8 cellular contexts compared by ENCODE assay signal in genomic region chr20:18496042-18496441, GRCh38. TPM values are rescaled to one million over a fixed set of nuclear protein-coding genes. Genes with fewer than 3 reads are reported as not detected.
DNase-seq lines count a peak whose midpoint lies in the region; ATAC-seq and TF ChIP-seq lines count a peak whose summit lies in the region.

No MANE protein-coding gene starts in this region.

- H3K27ac Mint-ChIP-seq in HFFc6: peak overlapping the region; percentile 27; the same call in 1 of the 2 replicates
- peak overlapping the region; percentile 53 for H3K27ac Mint-ChIP-seq in activated T-helper 1 cell treated with anti-CD3 and anti-CD28 coated beads, Interleukin-12 subunit alpha, Interleukin-12 subunit beta, Interleukin-2, Interleukin-4 antibody, amounts not matched to agents 30 ng/mL and 10 ng/mL and 1 ng/mL, durations not matched to agents 14 hours and 24 hours and 36 hours

- H3K36me3 Mint-ChIP-seq in HFFc6 (ENCODE audit: low read depth): peaks cover 6% of the 10 kb centered on the region; the same call in 1 of the 2 replicates
- peaks cover 12% of the 10 kb centered on the region for H3K36me3 Mint-ChIP-seq in activated T-helper 1 cell treated with anti-CD3 and anti-CD28 coated beads, Interleukin-12 subunit alpha, Interleukin-12 subunit beta, Interleukin-2, Interleukin-4 antibody, amounts not matched to agents 30 ng/mL and 10 ng/mL and 1 ng/mL, durations not matched to agents 14 hours and 24 hours and 36 hours (ENCODE audit: low read depth)

- H3K4me1 Mint-ChIP-seq in HFFc6 (ENCODE audit: low read depth): peaks cover 15% of the 10 kb centered on the region
- peaks cover 12% of the 10 kb centered on the region for H3K4me1 Mint-ChIP-seq in activated T-helper 1 cell treated with anti-CD3 and anti-CD28 coated beads, Interleukin-12 subunit alpha, Interleukin-12 subunit beta, Interleukin-2, Interleukin-4 antibody, amounts not matched to agents 30 ng/mL and 10 ng/mL and 1 ng/mL, durations not matched to agents 14 hours and 24 hours and 36 hours (ENCODE audit: low read depth)

- H3K4me3 Mint-ChIP-seq in HFFc6: peak overlapping the region; percentile 99
- H3K4me3 Mint-ChIP-seq in activated T-helper 1 cell treated with anti-CD3 and anti-CD28 coated beads, Interleukin-12 subunit alpha, Interleukin-12 subunit beta, Interleukin-2, Interleukin-4 antibody, amounts not matched to agents 30 ng/mL and 10 ng/mL and 1 ng/mL, durations not matched to agents 14 hours and 24 hours and 36 hours: peak overlapping the region; percentile 91

- TF ChIP-seq CTCF in HFFc6 (IDR thresholded peaks at IDR 0.05): no peak

- no peaks in the 10 kb centered on the region for H3K27me3 Mint-ChIP-seq in HFFc6 (ENCODE audit: insufficient read depth)
- no peaks in the 10 kb centered on the region for H3K27me3 Mint-ChIP-seq in activated T-helper 1 cell treated with anti-CD3 and anti-CD28 coated beads, Interleukin-12 subunit alpha, Interleukin-12 subunit beta, Interleukin-2, Interleukin-4 antibody, amounts not matched to agents 30 ng/mL and 10 ng/mL and 1 ng/mL, durations not matched to agents 14 hours and 24 hours and 36 hours (ENCODE audit: insufficient read depth)

- H3K9me3 Mint-ChIP-seq in HFFc6: no peaks in the 10 kb centered on the region
- H3K9me3 Mint-ChIP-seq in activated T-helper 1 cell treated with anti-CD3 and anti-CD28 coated beads, Interleukin-12 subunit alpha, Interleukin-12 subunit beta, Interleukin-2, Interleukin-4 antibody, amounts not matched to agents 30 ng/mL and 10 ng/mL and 1 ng/mL, durations not matched to agents 14 hours and 24 hours and 36 hours: no peaks in the 10 kb centered on the region

- peak; percentile 67 for ATAC-seq in left lobe of liver
- ATAC-seq in GM21576 (IDR thresholded peaks at IDR 0.05; ENCODE audit: unreplicated experiment): no peak
- no peak for ATAC-seq in HG02610 (IDR thresholded peaks at IDR 0.05; ENCODE audit: unreplicated experiment)

- DNase-seq in A172 (ENCODE audit: low spot score): peak; percentile 5
- no peak for DNase-seq in HFFc6
- DNase-seq in activated T-helper 1 cell treated with anti-CD3 and anti-CD28 coated beads, Interleukin-12 subunit alpha, Interleukin-12 subunit beta, Interleukin-2, Interleukin-4 antibody, amounts not matched to agents 30 ng/mL and 10 ng/mL and 1 ng/mL, durations not matched to agents 14 hours and 24 hours and 36 hours (ENCODE audit: low spot score): no peak
- DNase-seq in left lobe of liver (ENCODE audit: low spot score): peak; percentile 67
- no peak for DNase-seq in stimulated activated CD4-positive, alpha-beta T cell treated with anti-CD3 and anti-CD28 coated beads, Interleukin-15, amount 100 ng/mL, for 24 hours
- no peak for DNase-seq in activated CD4-positive, CD25-positive, alpha-beta regulatory T cell (lab: John Stamatoyannopoulos, UW)

- intact Hi-C loops in activated T-helper 1 cell treated with anti-CD3 and anti-CD28 coated beads, Interleukin-12 subunit alpha, Interleukin-12 subunit beta, Interleukin-2, Interleukin-4 antibody, amounts not matched to agents 30 ng/mL and 10 ng/mL and 1 ng/mL, durations not matched to agents 14 hours and 24 hours and 36 hours (cut with micrococcal nuclease): loop anchor here (2.0 kb wide), 3 partner anchors 83 to 207 kb away; partner anchors contain the start of gene ZNF133

RNA-seq across cellular contexts. Expression of gene RBBP9, which starts 1.0 kb away (rescaled TPM):
- 47.6 and 57.2 TPM in 2 replicates for total RNA-seq in A172 (2014; rRNA removed; shearing (Covaris generic))
- total RNA-seq in HFFc6 (2021; fragmentation: NEBNext Ultra II Directional; extraction: Animal tissue kit (Norgen Biotek cat#: 25700)): 10 to 100 TPM; 11.5 to 17.5 (median 15.8) TPM
- 18.6 and 18.7 TPM in 2 replicates for total RNA-seq in activated T-helper 1 cell treated with anti-CD3 and anti-CD28 coated beads, Interleukin-12 subunit alpha, Interleukin-12 subunit beta, Interleukin-2, Interleukin-4 antibody, amounts not matched to agents 30 ng/mL and 10 ng/mL and 1 ng/mL, durations not matched to agents 14 hours and 24 hours and 36 hours
- total RNA-seq in left lobe of liver: 15.3 TPM

RNA-seq across cellular contexts. Expression of gene SEC23B, which starts 11.7 kb away (rescaled TPM):
- 97.0 and 100 TPM in 2 replicates for total RNA-seq in A172 (2014; rRNA removed; shearing (Covaris generic))
- 10 to 100 TPM; 50.8 to 63.4 (median 57.6) TPM for total RNA-seq in HFFc6 (2021; fragmentation: NEBNext Ultra II Directional; extraction: Animal tissue kit (Norgen Biotek cat#: 25700))
- 110 and 113 TPM in 2 replicates for total RNA-seq in activated T-helper 1 cell treated with anti-CD3 and anti-CD28 coated beads, Interleukin-12 subunit alpha, Interleukin-12 subunit beta, Interleukin-2, Interleukin-4 antibody, amounts not matched to agents 30 ng/mL and 10 ng/mL and 1 ng/mL, durations not matched to agents 14 hours and 24 hours and 36 hours
- 30.2 TPM for total RNA-seq in left lobe of liver

RNA-seq across cellular contexts. Expression of gene POLR3F, which starts 28.9 kb away (rescaled TPM):
- 20.3 and 27.0 TPM in 2 replicates for total RNA-seq in A172 (2014; rRNA removed; shearing (Covaris generic))
- 10 to 100 TPM; 10.7 to 12.8 (median 12.0) TPM for total RNA-seq in HFFc6 (2021; fragmentation: NEBNext Ultra II Directional; extraction: Animal tissue kit (Norgen Biotek cat#: 25700))
- total RNA-seq in activated T-helper 1 cell treated with anti-CD3 and anti-CD28 coated beads, Interleukin-12 subunit alpha, Interleukin-12 subunit beta, Interleukin-2, Interleukin-4 antibody, amounts not matched to agents 30 ng/mL and 10 ng/mL and 1 ng/mL, durations not matched to agents 14 hours and 24 hours and 36 hours: 13.4 and 16.6 TPM in 2 replicates
- 3.1 TPM for total RNA-seq in left lobe of liver

RNA-seq across cellular contexts. Expression of gene DZANK1, which starts 29.2 kb away (rescaled TPM):
- total RNA-seq in A172 (2014; rRNA removed; shearing (Covaris generic)): 1.7 and 2.9 TPM in 2 replicates
- total RNA-seq in HFFc6 (2021; fragmentation: NEBNext Ultra II Directional; extraction: Animal tissue kit (Norgen Biotek cat#: 25700)): 1 to 10 TPM; 1.1 to 1.6 (median 1.5) TPM
- total RNA-seq in activated T-helper 1 cell treated with anti-CD3 and anti-CD28 coated beads, Interleukin-12 subunit alpha, Interleukin-12 subunit beta, Interleukin-2, Interleukin-4 antibody, amounts not matched to agents 30 ng/mL and 10 ng/mL and 1 ng/mL, durations not matched to agents 14 hours and 24 hours and 36 hours: 1.1 and 1.8 TPM in 2 replicates
- total RNA-seq in left lobe of liver: 0.55 TPM

Comparison
In these comparisons a context has a peak if more than half of its experiments do, and no peak if none do; other contexts are left out.
1. DNase-seq: peak in A172 (single experiment) and left lobe of liver (single experiment); none in HFFc6 (single experiment), activated T-helper 1 cell treated with anti-CD3 and anti-CD28 coated beads, Interleukin-12 subunit alpha, Interleukin-12 subunit beta, Interleukin-2, Interleukin-4 antibody, amounts not matched to agents 30 ng/mL and 10 ng/mL and 1 ng/mL, durations not matched to agents 14 hours and 24 hours and 36 hours (single experiment), stimulated activated CD4-positive, alpha-beta T cell treated with anti-CD3 and anti-CD28 coated beads, Interleukin-15, amount 100 ng/mL, for 24 hours (single experiment) and activated CD4-positive, CD25-positive, alpha-beta regulatory T cell (0 of 4).